9 cellular contexts compared by ENCODE assay signal in the genomic region with DNA sequence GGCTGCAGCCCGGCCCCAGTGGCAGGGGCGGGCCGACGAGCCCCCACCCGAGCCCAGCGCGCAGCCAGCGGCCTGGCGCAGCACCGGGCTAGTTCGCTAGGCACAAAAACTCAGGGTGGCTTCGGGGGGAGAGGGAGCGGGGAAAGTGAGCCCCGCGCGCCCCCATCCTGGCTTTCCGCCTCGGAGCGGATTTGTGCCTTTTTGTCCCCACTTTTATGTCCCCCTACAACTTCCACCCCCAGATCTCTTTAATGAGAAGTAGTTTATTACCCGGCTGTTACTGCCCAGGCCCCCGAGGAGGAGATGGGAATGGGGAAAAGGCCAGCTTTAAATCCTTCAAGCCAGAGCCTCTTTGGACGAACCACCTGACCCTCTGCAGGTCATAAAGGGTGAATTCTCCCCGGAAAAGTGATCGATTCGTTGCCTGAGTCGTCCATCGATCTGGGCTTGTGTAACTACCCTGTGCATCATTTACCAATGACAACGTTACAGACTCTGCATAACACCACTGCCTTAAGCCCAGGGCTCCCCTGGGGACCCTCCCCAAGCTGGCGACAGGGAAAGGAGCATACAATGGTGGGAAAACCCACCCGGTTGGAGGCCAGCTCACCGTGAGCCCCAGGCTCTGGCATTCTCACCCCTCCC. TPM values are rescaled to one million over a fixed set of nuclear protein-coding genes. Genes with fewer than 3 reads are reported as not detected.
A peak's percentile ranks its signal among the peaks of the same experiment; 100 is the strongest.
DNase-seq lines count a peak whose midpoint lies in the region; ATAC-seq, FAIRE-seq and TF ChIP-seq lines count a peak whose summit lies in the region.
"Had no signal": no experiment of that assay in that cellular context is flagged by ENCODE, and none has a peak within 500 bp of the region (broad histone marks: within the 10 kb centered on the region; RNA-seq: fewer than 3 reads in every experiment).

No MANE protein-coding gene starts in this region.

- H3K27ac ChIP-seq in CD8-positive, alpha-beta memory T cell (ENCODE audit: low read depth, low read length) = no peak overlapping the region
- H3K27ac ChIP-seq in gastroesophageal sphincter = peak overlapping the region in 3 of 4 donors; percentile 76 to 87 (median 85)
- peak overlapping the region; percentile 68 to 69 for H3K27ac ChIP-seq in prostate gland

- H3K36me3 Mint-ChIP-seq in CD8-positive, alpha-beta memory T cell = peaks cover 0 to 9% (median 0%) of the 10 kb centered on the region in 3 donors
- H3K36me3 Mint-ChIP-seq in WTC11 = no peaks in the 10 kb centered on the region

- no peak for TF ChIP-seq POLR2A in gastroesophageal sphincter (IDR thresholded peaks at IDR 0.05)
- no peak for TF ChIP-seq POLR2A in prostate gland (IDR thresholded peaks at IDR 0.05)

- no peak overlapping the region for H3K27ac Mint-ChIP-seq in CD8-positive, alpha-beta memory T cell
- H3K27ac Mint-ChIP-seq in WTC11 = no peak overlapping the region

- H3K9me3 Mint-ChIP-seq in CD8-positive, alpha-beta memory T cell = no peaks in the 10 kb centered on the region
- no peaks in the 10 kb centered on the region for H3K9me3 Mint-ChIP-seq in WTC11

- H3K9me3 ChIP-seq in CD8-positive, alpha-beta memory T cell (ENCODE audit: low read length) = no peaks in the 10 kb centered on the region
- H3K9me3 ChIP-seq in gastroesophageal sphincter = no peaks in the 10 kb centered on the region
- H3K9me3 ChIP-seq in prostate gland = no peaks in the 10 kb centered on the region
- no peaks in the 10 kb centered on the region for H3K9me3 ChIP-seq in MG63

- no peaks in the 10 kb centered on the region for H3K36me3 ChIP-seq in CD8-positive, alpha-beta memory T cell (ENCODE audit: insufficient read depth, low read length)
- no peaks in the 10 kb centered on the region for H3K36me3 ChIP-seq in gastroesophageal sphincter
- H3K36me3 ChIP-seq in prostate gland = no peaks in the 10 kb centered on the region
- H3K36me3 ChIP-seq in MG63 = no peaks in the 10 kb centered on the region

- no peak for DNase-seq in CD8-positive, alpha-beta memory T cell
- no peak for DNase-seq in WTC11 (ENCODE audit: low spot score)
- no peak for DNase-seq in prostate gland (ENCODE audit: low spot score)
- DNase-seq in GM19239 (ENCODE audit: insufficient read length, low spot score) = no peak
- no peak for DNase-seq in MG63
- DNase-seq in NCI-H2227 treated with DMSO at 0.1 percent for 48 hours (lab: John Stamatoyannopoulos, UW) = no peak

- no peak for FAIRE-seq in GM19239 (lab: Jason Lieb, UNC)
- FAIRE-seq: GM18507 had no signal

- CTCF ChIA-PET in CD8-positive, alpha-beta memory T cell (lab: Charles Lee) = interaction anchor here (6.8 kb wide), 1 partner anchor 144 kb away, joined by 71 read pairs; no protein-coding TSS in a partner anchor
- CTCF ChIA-PET in WTC11 (lab: Charles Lee) = interaction anchor here (0.7 to 6.4 kb wide), 14 partner anchors 8 to 371 kb away, joined by 3 to 64 read pairs (median 7); no protein-coding TSS in a partner anchor

- H3K4me3 ChIP-seq in CD8-positive, alpha-beta memory T cell (ENCODE audit: low read length) = no peak overlapping the region
- peak overlapping the region; percentile 37 to 69 for H3K4me3 ChIP-seq in gastroesophageal sphincter
- peak overlapping the region; percentile 52 to 62 for H3K4me3 ChIP-seq in prostate gland
- no peak overlapping the region for H3K4me3 ChIP-seq in MG63

- ATAC-seq in WTC11 (peak; percentile 8), gastroesophageal sphincter (no peak), HG02763 (IDR thresholded peaks at IDR 0.05; ENCODE audit: unreplicated experiment) (no peak)

- TF ChIP-seq EP300 in gastroesophageal sphincter (IDR thresholded peaks at IDR 0.05) = no peak

- H3K4me1 Mint-ChIP-seq in CD8-positive, alpha-beta memory T cell = peaks cover 12 to 17% (median 16%) of the 10 kb centered on the region in 3 donors
- H3K4me1 Mint-ChIP-seq in WTC11 = peaks cover 22% of the 10 kb centered on the region

- H3K4me3 Mint-ChIP-seq in CD8-positive, alpha-beta memory T cell = peak overlapping the region; percentile 42 to 76 (median 59)
- H3K4me3 Mint-ChIP-seq in WTC11 = peak overlapping the region; percentile 75

- intact Hi-C loops in prostate gland (cut with DNase I) = no loop called here

- H3K27me3 Mint-ChIP-seq in CD8-positive, alpha-beta memory T cell = peaks cover 32 to 47% of the 10 kb centered on the region in 2 donors
- H3K27me3 Mint-ChIP-seq in WTC11 (ENCODE audit: low read depth) = peaks cover 43% of the 10 kb centered on the region

- POLR2A ChIA-PET in CD8-positive, alpha-beta memory T cell (lab: Charles Lee) = no interaction called here
- POLR2A ChIA-PET in WTC11 (lab: Charles Lee) = interaction anchor here (0.7 to 1.2 kb wide), 2 partner anchors 98 to 143 kb away, joined by 3 to 6 read pairs; no protein-coding TSS in a partner anchor

- peaks cover 12% of the 10 kb centered on the region for H3K4me1 ChIP-seq in CD8-positive, alpha-beta memory T cell (ENCODE audit: insufficient read depth, low read length)
- peaks cover 0 to 60% (median 37%) of the 10 kb centered on the region in 3 donors for H3K4me1 ChIP-seq in gastroesophageal sphincter
- no peaks in the 10 kb centered on the region for H3K4me1 ChIP-seq in prostate gland (replicated peaks)

- 17 to 20% methylated on average over 7 to 13 of the region's 31 CpGs for WGBS in gastroesophageal sphincter (ENCODE audit: low coverage in 1 of 2), 2 donors
- 9% methylated on average over 23 of the region's 31 CpGs for WGBS in prostate gland

- TF ChIP-seq CTCF in WTC11 (IDR thresholded peaks at IDR 0.05) (no peak), gastroesophageal sphincter (IDR thresholded peaks at IDR 0.05) (no peak), prostate gland (IDR thresholded peaks at IDR 0.05) (no peak)

- peaks cover 17% of the 10 kb centered on the region for H3K27me3 ChIP-seq in CD8-positive, alpha-beta memory T cell (ENCODE audit: insufficient read depth, low read length, poor library complexity, severe bottlenecking)
- H3K27me3 ChIP-seq in gastroesophageal sphincter (no peaks in the 10 kb centered on the region), prostate gland (replicated peaks; ENCODE audit: insufficient read depth) (no peaks in the 10 kb centered on the region), MG63 (0 out of 2 replicates have a peak, but pooled peaks cover 2% of the 10 kb centered on the region)

TF ChIP-seq in WTC11, 78 proteins besides CTCF, POLR2A, EP300 and RAD21 (continues in another document):
- TF ChIP-seq SP1 (CRISPR knock-in tag; conservative IDR thresholded peaks at IDR 0.05) (peak; percentile 42; the same call in 1 of the 2 replicates), GABPB1 (CRISPR knock-in tag; IDR thresholded peaks at IDR 0.05) (peak; percentile 21; the same call in 1 of the 2 replicates), KAT7 (CRISPR knock-in tag; IDR thresholded peaks at IDR 0.05; ENCODE audit: borderline replicate concordance) (0 out of 2 replicates have a peak, but pooled peaks have one; percentile 8), SMAD4 (CRISPR knock-in tag; IDR thresholded peaks at IDR 0.05) (no peak), NFATC4 (CRISPR knock-in tag; IDR thresholded peaks at IDR 0.05) (no peak), NFE2L1 (CRISPR knock-in tag; IDR thresholded peaks at IDR 0.05) (no peak)
- TF ChIP-seq, protein P1, sequence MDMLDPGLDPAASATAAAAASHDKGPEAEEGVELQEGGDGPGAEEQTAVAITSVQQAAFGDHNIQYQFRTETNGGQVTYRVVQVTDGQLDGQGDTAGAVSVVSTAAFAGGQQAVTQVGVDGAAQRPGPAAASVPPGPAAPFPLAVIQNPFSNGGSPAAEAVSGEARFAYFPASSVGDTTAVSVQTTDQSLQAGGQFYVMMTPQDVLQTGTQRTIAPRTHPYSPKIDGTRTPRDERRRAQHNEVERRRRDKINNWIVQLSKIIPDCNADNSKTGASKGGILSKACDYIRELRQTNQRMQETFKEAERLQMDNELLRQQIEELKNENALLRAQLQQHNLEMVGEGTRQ (CRISPR knock-in tag; IDR thresholded peaks at IDR 0.05) = 0 out of 2 replicates have a peak, but pooled peaks have one; percentile 10
- TF ChIP-seq, protein P2, sequence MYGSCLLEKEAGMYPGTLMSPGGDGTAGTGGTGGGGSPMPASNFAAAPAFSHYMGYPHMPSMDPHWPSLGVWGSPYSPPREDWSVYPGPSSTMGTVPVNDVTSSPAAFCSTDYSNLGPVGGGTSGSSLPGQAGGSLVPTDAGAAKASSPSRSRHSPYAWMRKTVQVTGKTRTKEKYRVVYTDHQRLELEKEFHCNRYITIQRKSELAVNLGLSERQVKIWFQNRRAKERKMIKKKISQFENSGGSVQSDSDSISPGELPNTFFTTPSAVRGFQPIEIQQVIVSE (CRISPR knock-in tag; IDR thresholded peaks at IDR 0.05; ENCODE audit: borderline replicate concordance) = no peak
- TF ChIP-seq, protein P3, sequence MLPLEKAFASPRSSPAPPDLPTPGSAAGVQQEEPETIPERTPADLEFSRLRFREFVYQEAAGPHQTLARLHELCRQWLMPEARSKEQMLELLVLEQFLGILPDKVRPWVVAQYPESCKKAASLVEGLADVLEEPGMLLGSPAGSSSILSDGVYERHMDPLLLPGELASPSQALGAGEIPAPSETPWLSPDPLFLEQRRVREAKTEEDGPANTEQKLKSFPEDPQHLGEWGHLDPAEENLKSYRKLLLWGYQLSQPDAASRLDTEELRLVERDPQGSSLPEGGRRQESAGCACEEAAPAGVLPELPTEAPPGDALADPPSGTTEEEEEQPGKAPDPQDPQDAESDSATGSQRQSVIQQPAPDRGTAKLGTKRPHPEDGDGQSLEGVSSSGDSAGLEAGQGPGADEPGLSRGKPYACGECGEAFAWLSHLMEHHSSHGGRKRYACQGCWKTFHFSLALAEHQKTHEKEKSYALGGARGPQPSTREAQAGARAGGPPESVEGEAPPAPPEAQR (CRISPR knock-in tag; IDR thresholded peaks at IDR 0.05) = no peak
- TF ChIP-seq, protein P4, sequence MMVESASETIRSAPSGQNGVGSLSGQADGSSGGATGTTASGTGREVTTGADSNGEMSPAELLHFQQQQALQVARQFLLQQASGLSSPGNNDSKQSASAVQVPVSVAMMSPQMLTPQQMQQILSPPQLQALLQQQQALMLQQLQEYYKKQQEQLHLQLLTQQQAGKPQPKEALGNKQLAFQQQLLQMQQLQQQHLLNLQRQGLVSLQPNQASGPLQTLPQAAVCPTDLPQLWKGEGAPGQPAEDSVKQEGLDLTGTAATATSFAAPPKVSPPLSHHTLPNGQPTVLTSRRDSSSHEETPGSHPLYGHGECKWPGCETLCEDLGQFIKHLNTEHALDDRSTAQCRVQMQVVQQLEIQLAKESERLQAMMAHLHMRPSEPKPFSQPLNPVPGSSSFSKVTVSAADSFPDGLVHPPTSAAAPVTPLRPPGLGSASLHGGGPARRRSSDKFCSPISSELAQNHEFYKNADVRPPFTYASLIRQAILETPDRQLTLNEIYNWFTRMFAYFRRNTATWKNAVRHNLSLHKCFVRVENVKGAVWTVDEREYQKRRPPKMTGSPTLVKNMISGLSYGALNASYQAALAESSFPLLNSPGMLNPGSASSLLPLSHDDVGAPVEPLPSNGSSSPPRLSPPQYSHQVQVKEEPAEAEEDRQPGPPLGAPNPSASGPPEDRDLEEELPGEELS (CRISPR knock-in tag; IDR thresholded peaks at IDR 0.05) = no peak

RNA-seq across cellular contexts. Expression of a gene that starts 0.6 kb away (rescaled TPM):
- total RNA-seq in CD8-positive, alpha-beta memory T cell = 1 to 10 TPM; 7.7 to 8.0 TPM
- polyA plus RNA-seq in CD8-positive, alpha-beta memory T cell = 0.48 TPM
- total RNA-seq in WTC11 (2021) (15.7 to 17.9 TPM (median 17.4 TPM) in 3 replicates), gastroesophageal sphincter (10 to 100 TPM; 31.2 to 65.2 (median 39.5) TPM), prostate gland (10 to 100 TPM; 14.2 to 26.4 TPM)
- 19.2 and 21.1 TPM in 2 replicates for total RNA-seq in MG63 (2014; rRNA removed; shearing (Covaris generic); ENCODE audit: low replicate concordance)

Comparison
In these comparisons a context has a peak if more than half of its experiments do, and no peak if none do; other contexts are left out.
1. H3K4me3 ChIP-seq: peak in gastroesophageal sphincter (2 of 2) and prostate gland (2 of 2); none in CD8-positive, alpha-beta memory T cell (single experiment) and MG63 (single experiment).